In genomic region chr1:83998599-83999315, GRCh38 we compare ENCODE assay signal across 8 cellular contexts. TPM values are rescaled to one million over a fixed set of nuclear protein-coding genes. Genes with fewer than 3 reads are reported as not detected.
DNase-seq lines count a peak whose midpoint lies in the region; ATAC-seq and TF ChIP-seq lines count a peak whose summit lies in the region.

TSS of gene TTLL7 (minus strand) at chr1:83999132. CDS start at chr1:83952211, 46,921 bp downstream.

- no peaks in the 10 kb centered on the region for H3K36me3 Mint-ChIP-seq in T-cell

- POLR2A ChIA-PET in GM10248 (lab: Yijun Ruan, JAX) (no interaction called here), HEK293T (lab: Yijun Ruan, JAX) (interaction anchor here (1.0 to 1.5 kb wide), 2 partner anchors 10 to 379 kb away, joined by 3 read pairs; no protein-coding TSS in a partner anchor), T-cell (lab: Charles Lee) (no interaction called here)

- ATAC-seq in T-cell (replicated peaks in 1 of 4): peak; percentile 63 to 75 (median 68)

- H3K4me1 Mint-ChIP-seq in T-cell: peaks cover 14 to 16% (median 14%) of the 10 kb centered on the region in 3 donors

- CTCF ChIA-PET in GM10248 (lab: Yijun Ruan, JAX) (interaction anchor here (1.0 to 1.2 kb wide), 2 partner anchors 8 to 146 kb away, joined by 3 to 4 read pairs; partner anchors contain the start of gene PRKACB), HEK293T (lab: Yijun Ruan, JAX) (interaction anchor here (0.7 kb wide), 1 partner anchor 250 kb away, joined by 4 read pairs; no protein-coding TSS in a partner anchor), T-cell (lab: Charles Lee) (no interaction called here)

- H3K4me3 Mint-ChIP-seq in T-cell: peak within 1 kb of the TSS; percentile 77 to 84 (median 81)

- H3K27ac Mint-ChIP-seq in T-cell: peak within 1 kb of the TSS in 1 of 2 donors; percentile 23

- no peaks in the 10 kb centered on the region for H3K9me3 Mint-ChIP-seq in T-cell

- DNase-seq in GM10248 (ENCODE audit: extremely low spot score) (peak; percentile 80), HEK293T (ENCODE audit: extremely low spot score) (peak; percentile 88), NAMALWA (ENCODE audit: low spot score) (peak; percentile 71), T-cell (peak in 31 of 34 experiments; percentile 1 to 50 (median 19)), anterior cingulate cortex (lab: John Stamatoyannopoulos, UW) (peak in 57 of 58 donors; percentile 61 to 97 (median 86)), hippocampal formation (lab: John Stamatoyannopoulos, UW) (peak; percentile 85 to 87), retina (peak; percentile 99), cerebellar cortex (ENCODE audit: low spot score) (no peak)

- TF ChIP-seq CTCF in GM10248 (IDR thresholded peaks at IDR 0.05; ENCODE audit: control extremely low read depth, extremely low read depth, low read depth, missing control alignments): no peak

- peaks cover 53 to 58% of the 10 kb centered on the region in 2 donors for H3K27me3 Mint-ChIP-seq in T-cell

TF ChIP-seq in HEK293T, 16 proteins besides CTCF, POLR2A, EP300 and RAD21:
- TF ChIP-seq SUZ12 (IDR thresholded peaks at IDR 0.05) (no peak), L3MBTL2 (conservative IDR thresholded peaks at IDR 0.05) (peak; percentile 84; the same call in 1 of the 2 replicates), TARDBP (IDR thresholded peaks at IDR 0.05) (no peak), HDGF (IDR thresholded peaks at IDR 0.05; ENCODE audit: borderline replicate concordance) (no peak), SP1 (IDR thresholded peaks at IDR 0.05) (no peak), CTBP1 (IDR thresholded peaks at IDR 0.05; ENCODE audit: borderline replicate concordance) (peak; percentile 8; the same call in 1 of the 2 replicates), ARNT (IDR thresholded peaks at IDR 0.05) (no peak), BHLHE40 (IDR thresholded peaks at IDR 0.05; ENCODE audit: borderline replicate concordance) (peak; percentile 85), LEF1 (IDR thresholded peaks at IDR 0.05; ENCODE audit: borderline replicate concordance) (no peak)

RNA-seq across cellular contexts. Expression of gene TTLL7, which starts in this region (rescaled TPM):
- total RNA-seq in T-cell: under 1 TPM in 4 of 5 donors, not detected in 1; 0.19 to 0.77 (median 0.44) TPM

Comparison
In these comparisons a context has a peak if more than half of its experiments do, and no peak if none do; other contexts are left out.
1. Peak in DNase-seq and ATAC-seq in T-cell; RNA of the gene not detected or under 1 TPM.
2. CTCF ChIA-PET loops: an anchor here in GM10248 (1.0 to 1.2 kb wide) and HEK293T (0.7 kb wide); none called in T-cell.